Comparison of ENCODE assay signal across 9 cellular contexts in the genomic region with DNA sequence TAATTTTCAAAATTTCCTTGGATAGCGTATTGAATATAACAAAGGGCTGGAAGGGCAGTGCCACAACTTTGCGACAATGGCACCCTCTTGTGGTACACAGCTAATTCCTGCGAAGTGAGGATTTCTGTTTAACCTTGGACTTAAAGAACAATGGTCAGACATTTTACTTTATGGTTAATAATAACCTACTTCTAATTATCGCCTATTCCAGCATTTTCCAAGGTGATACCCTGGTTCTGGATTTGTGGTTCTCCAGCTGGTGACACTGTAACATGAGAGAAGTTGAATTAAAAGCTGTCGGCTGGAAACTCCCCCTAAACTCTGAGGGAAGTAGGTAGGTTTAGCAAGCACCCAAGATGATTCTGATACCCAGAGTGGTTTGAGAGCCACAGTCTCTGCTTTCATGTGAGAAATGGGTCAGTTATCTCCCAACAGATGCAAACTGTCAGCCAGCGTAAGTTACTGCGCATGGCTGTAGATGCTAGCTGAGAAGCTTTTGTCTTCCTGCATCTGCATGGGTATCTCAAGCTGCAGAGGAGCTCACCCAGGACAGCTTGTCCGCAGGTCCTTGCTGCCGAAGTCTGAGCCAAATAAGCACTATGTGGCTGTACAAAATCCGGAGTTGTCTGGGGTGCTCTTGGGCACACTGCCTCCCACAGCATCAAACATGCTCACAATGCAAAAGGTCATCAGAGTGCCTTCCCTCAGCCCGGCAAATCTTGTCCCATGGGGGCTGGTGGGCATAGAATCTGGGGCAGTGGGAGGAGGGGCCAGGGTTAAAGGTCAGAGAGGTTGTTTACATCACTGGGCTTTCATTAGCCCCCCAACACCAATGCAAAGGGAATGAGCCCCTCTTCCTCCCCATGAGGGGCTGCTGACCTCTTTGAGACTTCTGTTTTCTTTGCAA. TPM values are rescaled to one million over a fixed set of nuclear protein-coding genes. Genes with fewer than 3 reads are reported as not detected.
DNase-seq lines count a peak whose midpoint lies in the region; ATAC-seq and TF ChIP-seq lines count a peak whose summit lies in the region.
"Had no signal": no experiment of that assay in that cellular context is flagged by ENCODE, and none has a peak within 500 bp of the region (broad histone marks: within the 10 kb centered on the region; RNA-seq: fewer than 3 reads in every experiment).

No MANE protein-coding gene starts in this region.

- no peak overlapping the region for H3K4me3 ChIP-seq in foreskin fibroblast (ENCODE audit: low read depth in 1 of 2, low read length in 2 of 2)
- H3K4me3 ChIP-seq: BLaER1 had no signal

- no peaks in the 10 kb centered on the region for H3K9me3 Mint-ChIP-seq in activated T-helper 17 cell treated with anti-CD3 and anti-CD28 coated beads, Interleukin-2, amount 50 U/mL, for 72 hours

- no peak overlapping the region for H3K27ac Mint-ChIP-seq in activated T-helper 17 cell treated with anti-CD3 and anti-CD28 coated beads, Interleukin-2, amount 50 U/mL, for 72 hours

- DNase-seq in DMS 273 (lab: John Stamatoyannopoulos, UW; ENCODE audit: unreplicated experiment) (peak; percentile 65), DMS 273 treated with DMSO at 0.1 percent for 48 hours (lab: John Stamatoyannopoulos, UW) (no peak), NCI-H82 treated with DMSO at 0.1 percent for 48 hours (lab: John Stamatoyannopoulos, UW; ENCODE audit: unreplicated experiment) (peak; percentile 8), foreskin fibroblast (peak; percentile 64 to 88), omental fat pad (ENCODE audit: low spot score) (no peak)

- H3K36me3 Mint-ChIP-seq in activated T-helper 17 cell treated with anti-CD3 and anti-CD28 coated beads, Interleukin-2, amount 50 U/mL, for 72 hours (ENCODE audit: low read depth), result no peaks in the 10 kb centered on the region

- ATAC-seq in HG03354 (IDR thresholded peaks at IDR 0.05; ENCODE audit: poor library complexity, severe bottlenecking, unreplicated experiment), result peak; percentile 58
- ATAC-seq in activated T-helper 17 cell treated with anti-CD3 and anti-CD28 coated beads, Interleukin-2, amount 50 U/mL, for 72 hours (replicated peaks), result peak; percentile 68
- ATAC-seq in omental fat pad (ENCODE audit: low FRiP score), result no peak
- no peak for ATAC-seq in HG02759 (IDR thresholded peaks at IDR 0.05; ENCODE audit: unreplicated experiment)

- TF ChIP-seq CTCF in foreskin fibroblast (IDR thresholded peaks at IDR 0.05; ENCODE audit: low read depth, low read length) (peak; percentile 74), omental fat pad (IDR thresholded peaks at IDR 0.05) (peak in 2 of 3 donors; percentile 28 to 66)

- peaks cover 12% of the 10 kb centered on the region for H3K4me1 Mint-ChIP-seq in activated T-helper 17 cell treated with anti-CD3 and anti-CD28 coated beads, Interleukin-2, amount 50 U/mL, for 72 hours

- H3K4me3 Mint-ChIP-seq in activated T-helper 17 cell treated with anti-CD3 and anti-CD28 coated beads, Interleukin-2, amount 50 U/mL, for 72 hours, result no peak overlapping the region

- peaks cover 10% of the 10 kb centered on the region for H3K27me3 Mint-ChIP-seq in activated T-helper 17 cell treated with anti-CD3 and anti-CD28 coated beads, Interleukin-2, amount 50 U/mL, for 72 hours

RNA-seq across cellular contexts. Expression of gene CHSY1, which starts 6.6 kb away (rescaled TPM):
- 100 to 1,000 TPM in 1 of 2 donors, 10 to 100 TPM in 1; 47.4 to 114 TPM for total RNA-seq in activated T-helper 17 cell treated with anti-CD3 and anti-CD28 coated beads, Interleukin-2, amount 50 U/mL, for 72 hours
- 10 to 100 TPM; 16.9 to 85.3 (median 39.4) TPM for total RNA-seq in omental fat pad

RNA-seq across cellular contexts. Expression of gene SELENOS, which starts 18.8 kb away (rescaled TPM):
- 10 to 100 TPM; 22.6 to 32.2 TPM for total RNA-seq in activated T-helper 17 cell treated with anti-CD3 and anti-CD28 coated beads, Interleukin-2, amount 50 U/mL, for 72 hours
- total RNA-seq in omental fat pad, result 10 to 100 TPM; 61.0 to 99.4 (median 92.3) TPM

RNA-seq across cellular contexts. Expression of gene SNRPA1, which starts 36.6 kb away (rescaled TPM):
- total RNA-seq in activated T-helper 17 cell treated with anti-CD3 and anti-CD28 coated beads, Interleukin-2, amount 50 U/mL, for 72 hours, result 100 to 1,000 TPM; 127 to 174 TPM
- 10 to 100 TPM; 25.6 to 47.7 (median 29.3) TPM for total RNA-seq in omental fat pad

Comparison
In these comparisons a context has a peak if more than half of its experiments do, and no peak if none do; other contexts are left out.
1. DNase-seq: peak in DMS 273 (single experiment), NCI-H82 treated with DMSO at 0.1 percent for 48 hours (single experiment) and foreskin fibroblast (2 of 2); none in DMS 273 treated with DMSO at 0.1 percent for 48 hours (single experiment) and omental fat pad (single experiment).
2. ATAC-seq: peak in HG03354 (single experiment) and activated T-helper 17 cell treated with anti-CD3 and anti-CD28 coated beads, Interleukin-2, amount 50 U/mL, for 72 hours (single experiment); none in omental fat pad (single experiment) and HG02759 (single experiment).